8 cellular contexts compared by ENCODE assay signal in the genomic region with DNA sequence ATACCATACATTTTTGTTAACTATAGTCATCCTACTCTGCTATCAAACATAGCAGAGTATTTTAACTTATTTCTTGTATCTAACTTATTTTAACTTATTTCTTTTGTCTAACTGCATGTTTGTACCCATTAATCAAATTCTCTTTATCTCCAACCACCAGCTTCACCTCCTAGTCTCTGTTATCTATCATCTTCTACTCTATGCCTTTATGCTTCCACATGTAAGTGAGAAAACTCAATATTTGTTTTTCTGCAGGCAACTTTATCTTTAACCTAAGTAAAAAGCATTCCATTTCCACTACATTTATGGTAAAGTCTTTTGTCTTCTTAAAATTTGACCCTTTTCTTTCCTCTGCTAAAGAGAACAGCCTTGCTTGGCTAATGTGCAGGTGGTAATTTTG.
"Had no signal": no experiment of that assay in that cellular context is flagged by ENCODE, and none has a peak within 500 bp of the region (broad histone marks: within the 10 kb centered on the region; RNA-seq: fewer than 3 reads in every experiment).

No MANE protein-coding gene starts in this region.

- H3K4me3 Mint-ChIP-seq: GM23338, H9 had no signal

- DNase-seq: H9, HCEC 1CT, IMR-90, KBM-7 had no signal

- ATAC-seq: GM23338 had no signal

- FAIRE-seq: H1, H54, HTR-8/SVneo had no signal

- H3K4me1 Mint-ChIP-seq: GM23338, H9 had no signal

- H3K4me2 ChIP-seq: GM23338 had no signal

- H3K27ac Mint-ChIP-seq: GM23338, H9 had no signal

- H3K4me3 ChIP-seq: GM23338 had no signal

- H3K9me3 Mint-ChIP-seq: GM23338 had no signal

- H2AFZ ChIP-seq: GM23338 had no signal
